In the genomic region with DNA sequence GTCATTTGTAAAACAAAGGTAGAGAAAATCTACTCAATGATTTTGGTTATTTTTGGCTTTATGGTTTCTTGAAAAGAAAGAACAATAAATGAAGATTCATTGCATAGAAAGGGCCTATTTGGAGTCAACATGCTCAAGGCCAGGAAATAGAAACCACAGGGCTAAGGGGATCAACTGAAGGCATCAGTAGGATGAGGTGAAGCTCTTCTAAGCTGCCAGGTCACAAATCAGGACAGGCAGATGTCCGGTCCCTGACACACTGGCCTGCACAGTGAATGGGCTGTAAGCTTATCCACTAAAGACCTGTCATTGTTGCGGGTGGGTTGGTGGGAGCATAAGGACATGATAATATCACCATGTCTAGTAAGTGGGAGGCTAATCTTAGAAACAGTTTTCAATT, we compare ENCODE assay signal across 18 cellular contexts. TPM values are rescaled to one million over a fixed set of nuclear protein-coding genes. Genes with fewer than 3 reads are reported as not detected.
DNase-seq lines count a peak whose midpoint lies in the region; ATAC-seq, FAIRE-seq and TF ChIP-seq lines count a peak whose summit lies in the region.
"Had no signal": no experiment of that assay in that cellular context is flagged by ENCODE, and none has a peak within 500 bp of the region (broad histone marks: within the 10 kb centered on the region; RNA-seq: fewer than 3 reads in every experiment).

No MANE protein-coding gene starts in this region.

- H3K79me1 ChIP-seq in neuronal stem cell (ENCODE audit: low read depth, low read length): no peaks in the 10 kb centered on the region

- H3K23ac ChIP-seq in neuronal stem cell (ENCODE audit: low read depth, low read length, poor library complexity): no peak overlapping the region

- no peak for FAIRE-seq in urothelium cell line (lab: Jason Lieb, UNC)
- FAIRE-seq: HepG2 had no signal

- peak overlapping the region; percentile 56 for H3K14ac ChIP-seq in neuronal stem cell (ENCODE audit: low read length)

- no peaks in the 10 kb centered on the region for H3K9me3 Mint-ChIP-seq in activated naive CD8-positive, alpha-beta T cell (ENCODE audit: low read depth)
- no peaks in the 10 kb centered on the region for H3K9me3 Mint-ChIP-seq in activated naive CD8-positive, alpha-beta T cell treated with anti-CD3 and anti-CD28 coated beads for 36 hours
- H3K9me3 Mint-ChIP-seq in activated CD8-positive, alpha-beta T cell treated with anti-CD3 and anti-CD28 coated beads for 36 hours: no peaks in the 10 kb centered on the region
- H3K9me3 Mint-ChIP-seq: HFFc6 had no signal

- H3K27ac ChIP-seq in KOPT-K1 (ENCODE audit: low read depth, low read length, poor library complexity, severe bottlenecking): peak overlapping the region; percentile 2
- H3K27ac ChIP-seq in neuronal stem cell (replicated peaks; ENCODE audit: low read length): no peak overlapping the region
- no peak overlapping the region for H3K27ac ChIP-seq in hepatocyte
- H3K27ac ChIP-seq: RWPE1, SJCRH30 had no signal

- H2AFZ ChIP-seq in neuronal stem cell (ENCODE audit: low read length): no peak overlapping the region
- H2AFZ ChIP-seq in hepatocyte: no peak overlapping the region

- POLR2A ChIA-PET in activated CD8-positive, alpha-beta T cell treated with anti-CD3 and anti-CD28 coated beads for 36 hours (lab: Charles Lee): interaction anchor here (1.1 to 1.6 kb wide), 2 partner anchors 10 to 32 kb away, joined by 4 read pairs; partner anchors contain the start of gene RNF138

- H3K4me3 Mint-ChIP-seq in activated naive CD8-positive, alpha-beta T cell: no peak overlapping the region
- no peak overlapping the region for H3K4me3 Mint-ChIP-seq in activated naive CD8-positive, alpha-beta T cell treated with anti-CD3 and anti-CD28 coated beads for 36 hours
- H3K4me3 Mint-ChIP-seq in activated CD8-positive, alpha-beta T cell treated with anti-CD3 and anti-CD28 coated beads for 36 hours: no peak overlapping the region
- H3K4me3 Mint-ChIP-seq: HFFc6 had no signal

- no peaks in the 10 kb centered on the region for H3K27me3 Mint-ChIP-seq in activated naive CD8-positive, alpha-beta T cell
- no peaks in the 10 kb centered on the region for H3K27me3 Mint-ChIP-seq in activated naive CD8-positive, alpha-beta T cell treated with anti-CD3 and anti-CD28 coated beads for 36 hours
- H3K27me3 Mint-ChIP-seq in activated CD8-positive, alpha-beta T cell treated with anti-CD3 and anti-CD28 coated beads for 36 hours: no peaks in the 10 kb centered on the region

- no peaks in the 10 kb centered on the region for H3K79me2 ChIP-seq in hepatocyte

- peaks cover 2 to 4% of the 10 kb centered on the region in 2 donors for H3K4me1 ChIP-seq in neuronal stem cell (ENCODE audit: control insufficient read depth in 2 of 2, insufficient read depth in 1 of 2, low read depth in 1 of 2, low read length in 2 of 2)
- no peaks in the 10 kb centered on the region for H3K4me1 ChIP-seq in hepatocyte (ENCODE audit: insufficient read depth)
- H3K4me1 ChIP-seq: SJCRH30 had no signal

- CTCF ChIA-PET in activated CD8-positive, alpha-beta T cell treated with anti-CD3 and anti-CD28 coated beads for 36 hours (lab: Charles Lee): interaction anchor here (0.8 to 3.9 kb wide), 5 partner anchors 10 to 41 kb away, joined by 3 to 20 read pairs (median 3); no protein-coding TSS in a partner anchor

- no peak overlapping the region for H2BK12ac ChIP-seq in neuronal stem cell (ENCODE audit: low read length)

- no peaks in the 10 kb centered on the region for H3K9me2 ChIP-seq in hepatocyte (replicated peaks; ENCODE audit: insufficient read depth)

- no peak overlapping the region for H2BK5ac ChIP-seq in neuronal stem cell (ENCODE audit: low read length)

- H4K8ac ChIP-seq in neuronal stem cell (ENCODE audit: low read depth, low read length): no peak overlapping the region

- peak overlapping the region; percentile 64 for H3K27ac Mint-ChIP-seq in activated naive CD8-positive, alpha-beta T cell
- H3K27ac Mint-ChIP-seq in activated naive CD8-positive, alpha-beta T cell treated with anti-CD3 and anti-CD28 coated beads for 36 hours: no peak overlapping the region
- peak overlapping the region; percentile 64 for H3K27ac Mint-ChIP-seq in activated CD8-positive, alpha-beta T cell treated with anti-CD3 and anti-CD28 coated beads for 36 hours
- H3K27ac Mint-ChIP-seq: HFFc6 had no signal

- H3K9me3 ChIP-seq in KOPT-K1 (ENCODE audit: insufficient read depth, low read length, poor library complexity, severe bottlenecking) (no peaks in the 10 kb centered on the region), neuronal stem cell (replicated peaks in 1 of 2; ENCODE audit: control insufficient read depth in 2 of 2, insufficient read depth in 1 of 2, low read depth in 1 of 2, low read length in 2 of 2) (no peaks in the 10 kb centered on the region), hepatocyte (ENCODE audit: low read depth) (no peaks in the 10 kb centered on the region)
- H3K9me3 ChIP-seq: SJCRH30 had no signal

- H3K4me2 ChIP-seq in neuronal stem cell (ENCODE audit: insufficient read depth, low read length, poor library complexity, severe bottlenecking) (no peak overlapping the region), hepatocyte (no peak overlapping the region)

- H2AK5ac ChIP-seq in neuronal stem cell (ENCODE audit: low read depth, low read length): no peak overlapping the region

- H3K36me3 Mint-ChIP-seq in activated naive CD8-positive, alpha-beta T cell: peaks cover 23% of the 10 kb centered on the region
- peaks cover 17% of the 10 kb centered on the region for H3K36me3 Mint-ChIP-seq in activated naive CD8-positive, alpha-beta T cell treated with anti-CD3 and anti-CD28 coated beads for 36 hours
- H3K36me3 Mint-ChIP-seq in activated CD8-positive, alpha-beta T cell treated with anti-CD3 and anti-CD28 coated beads for 36 hours (ENCODE audit: low read depth): peaks cover 36% of the 10 kb centered on the region

- H4K91ac ChIP-seq in neuronal stem cell (ENCODE audit: low read depth, low read length, poor library complexity): no peak overlapping the region

- H4K20me1 ChIP-seq in hepatocyte (ENCODE audit: insufficient read depth, poor library complexity, severe bottlenecking): no peaks in the 10 kb centered on the region

- no peak overlapping the region for H2BK15ac ChIP-seq in neuronal stem cell (ENCODE audit: low read length)

- intact Hi-C loops in activated CD8-positive, alpha-beta T cell treated with anti-CD3 and anti-CD28 coated beads for 36 hours (cut with micrococcal nuclease): no loop called here

- no peak for ATAC-seq in activated CD8-positive, alpha-beta T cell treated with anti-CD3 and anti-CD28 coated beads for 36 hours
- ATAC-seq: HepG2 had no signal

- H3K27me3 ChIP-seq in neuronal stem cell (ENCODE audit: control insufficient read depth in 3 of 3, insufficient read depth in 3 of 3, low read depth in 1 of 3, low read length in 3 of 3): no peaks in the 10 kb centered on the region
- no peaks in the 10 kb centered on the region for H3K27me3 ChIP-seq in hepatocyte
- H3K27me3 ChIP-seq: SJCRH30 had no signal

- no peak overlapping the region for H3K4ac ChIP-seq in neuronal stem cell (ENCODE audit: low read length)

- H2BK120ac ChIP-seq in neuronal stem cell (ENCODE audit: low read depth, low read length): no peak overlapping the region

- no peak overlapping the region for H3K4me3 ChIP-seq in neuronal stem cell (ENCODE audit: low read length in 2 of 2)
- no peak overlapping the region for H3K4me3 ChIP-seq in hepatocyte
- H3K4me3 ChIP-seq: SJCRH30 had no signal

- no peak overlapping the region for H3K9ac ChIP-seq in neuronal stem cell (ENCODE audit: low read depth, low read length, poor library complexity)

- H3K36me3 ChIP-seq in KOPT-K1 (ENCODE audit: insufficient read depth, low read length) (no peaks in the 10 kb centered on the region; the same call in 1 of the 2 replicates), neuronal stem cell (replicated peaks in 1 of 2; ENCODE audit: control insufficient read depth in 2 of 2, insufficient read depth in 2 of 2, low read length in 2 of 2) (no peaks in the 10 kb centered on the region), hepatocyte (replicated peaks; ENCODE audit: insufficient read depth, low read depth) (no peaks in the 10 kb centered on the region)
- H3K36me3 ChIP-seq: SJCRH30 had no signal

- no CpG with 5 or more reads among the region's 2 CpGs for WGBS in neuronal stem cell (ENCODE audit: extremely low coverage in 2 of 2, insufficient read length in 2 of 2, insufficient replicate concordance in 1 of 2), 2 donors
- 98% methylated on average over 2 of the region's 2 CpGs for whole genome bisulfite sequencing in hepatocyte (ENCODE audit: low lambda C conversion rate, missing lambda C conversion rate)

- TF ChIP-seq CTCF in activated CD8-positive, alpha-beta T cell treated with anti-CD3 and anti-CD28 coated beads for 36 hours (IDR thresholded peaks at IDR 0.05): no peak
- no peak for TF ChIP-seq CTCF in hepatocyte (IDR thresholded peaks at IDR 0.05; ENCODE audit: poor library complexity)

- no peak for DNase-seq in activated naive CD8-positive, alpha-beta T cell treated with anti-CD3 and anti-CD28 coated beads for 36 hours
- DNase-seq in activated CD8-positive, alpha-beta T cell treated with anti-CD3 and anti-CD28 coated beads for 36 hours: no peak
- DNase-seq in neuronal stem cell (ENCODE audit: low spot score) (no peak), urothelium cell line (ENCODE audit: low spot score) (no peak), amniotic stem cell (lab: John Stamatoyannopoulos, UW) (no peak), hepatocyte (ENCODE audit: low spot score) (no peak)
- DNase-seq: AML-193, HFFc6, Kasumi-1, NCI-H1417, NCI-H2081 treated with DMSO at 0.1 percent for 48 hours, NCI-H524, OCI-M1, SJCRH30 had no signal

- H3K18ac ChIP-seq in neuronal stem cell (ENCODE audit: low read length): no peak overlapping the region

- peaks cover 46% of the 10 kb centered on the region for H3K4me1 Mint-ChIP-seq in activated naive CD8-positive, alpha-beta T cell (ENCODE audit: low read depth)
- peaks cover 22% of the 10 kb centered on the region for H3K4me1 Mint-ChIP-seq in activated naive CD8-positive, alpha-beta T cell treated with anti-CD3 and anti-CD28 coated beads for 36 hours
- peaks cover 44% of the 10 kb centered on the region for H3K4me1 Mint-ChIP-seq in activated CD8-positive, alpha-beta T cell treated with anti-CD3 and anti-CD28 coated beads for 36 hours (ENCODE audit: low read depth)

RNA-seq across cellular contexts. Expression of gene RNF138, which starts 31.6 kb away (rescaled TPM):
- 100 to 1,000 TPM in 1 of 2 experiments, 10 to 100 TPM in 1; 95.9 to 107 TPM for total RNA-seq in activated naive CD8-positive, alpha-beta T cell treated with anti-CD3 and anti-CD28 coated beads for 36 hours
- total RNA-seq in activated CD8-positive, alpha-beta T cell treated with anti-CD3 and anti-CD28 coated beads for 36 hours: 10 to 100 TPM; 86.0 to 89.5 TPM
- polyA plus RNA-seq in neuronal stem cell (2013, experiment 1 of 2): 33.6 TPM
- 34.8 TPM for polyA plus RNA-seq in neuronal stem cell (2013, experiment 2 of 2)
- total RNA-seq in hepatocyte: 35.8 and 41.1 TPM in 2 replicates
- 13.1 and 18.5 TPM in 2 replicates for polyA plus RNA-seq in hepatocyte

RNA-seq across cellular contexts. Expression of gene RNF125, which starts 41.4 kb away (rescaled TPM):
- 10 to 100 TPM; 11.6 to 11.8 TPM for total RNA-seq in activated naive CD8-positive, alpha-beta T cell treated with anti-CD3 and anti-CD28 coated beads for 36 hours
- 10 to 100 TPM; 15.3 to 19.1 TPM for total RNA-seq in activated CD8-positive, alpha-beta T cell treated with anti-CD3 and anti-CD28 coated beads for 36 hours
- polyA plus RNA-seq in neuronal stem cell (2013, experiment 1 of 2): 3.4 TPM
- polyA plus RNA-seq in neuronal stem cell (2013, experiment 2 of 2): 3.2 TPM
- 1.1 and 2.1 TPM in 2 replicates for total RNA-seq in hepatocyte
- 0.64 and 0.88 TPM in 2 replicates for polyA plus RNA-seq in hepatocyte
